Comparison of ENCODE assay signal across 24 cellular contexts in genomic region chr2:8737571-8738175, GRCh38. TPM values are rescaled to one million over a fixed set of nuclear protein-coding genes. Genes with fewer than 3 reads are reported as not detected.
DNase-seq lines count a peak whose midpoint lies in the region; ATAC-seq, FAIRE-seq and TF ChIP-seq lines count a peak whose summit lies in the region.
"Had no signal": no experiment of that assay in that cellular context is flagged by ENCODE, and none has a peak within 500 bp of the region (broad histone marks: within the 10 kb centered on the region; RNA-seq: fewer than 3 reads in every experiment).

No MANE protein-coding gene starts in this region.

- no peaks in the 10 kb centered on the region for H3K27me3 ChIP-seq in foreskin keratinocyte
- H3K27me3 ChIP-seq: dorsolateral prefrontal cortex, neural progenitor cell, sigmoid colon, suprapubic skin, uterus had no signal

- TF ChIP-seq EP300 in A549 (IDR thresholded peaks at IDR 0.05) = no peak

- CTCF ChIA-PET in A549 (lab: Yijun Ruan, JAX) = interaction anchor here (1.1 to 1.5 kb wide), 2 partner anchors 19 to 138 kb away, joined by 3 to 4 read pairs; no protein-coding TSS in a partner anchor

- no peak overlapping the region for H3K4me2 ChIP-seq in A549
- H3K4me2 ChIP-seq: neural progenitor cell had no signal

- POLR2A ChIA-PET in A549 (lab: Yijun Ruan, JAX) = interaction anchor here (1.0 kb wide), 1 partner anchor 56 kb away, joined by 3 read pairs; the partner anchor contains the start of gene ID2

- H3K36me3 Mint-ChIP-seq in chondrocyte (ENCODE audit: low read depth) = peaks cover 22% of the 10 kb centered on the region

- no peak for TF ChIP-seq POLR2A in A549 (IDR thresholded peaks at IDR 0.05; ENCODE audit: low read length)

- no peak overlapping the region for H3K27ac Mint-ChIP-seq in chondrocyte (ENCODE audit: unreplicated experiment)
- H3K27ac Mint-ChIP-seq: neural progenitor cell had no signal

- no peak overlapping the region for H3K4me3 Mint-ChIP-seq in chondrocyte (ENCODE audit: unreplicated experiment)
- H3K4me3 Mint-ChIP-seq: neural progenitor cell had no signal

- no peaks in the 10 kb centered on the region for H3K9me3 Mint-ChIP-seq in chondrocyte (ENCODE audit: low read depth)
- H3K9me3 Mint-ChIP-seq: neural progenitor cell had no signal

- H3K27ac ChIP-seq in A549 = no peak overlapping the region
- peak overlapping the region; percentile 76 for H3K27ac ChIP-seq in VCaP
- no peak overlapping the region for H3K27ac ChIP-seq in foreskin keratinocyte
- H3K27ac ChIP-seq: dorsolateral prefrontal cortex, HL-60, neural progenitor cell, sigmoid colon, suprapubic skin, uterus had no signal

- H3K9me3 ChIP-seq in A549 = no peaks in the 10 kb centered on the region
- H3K9me3 ChIP-seq: mucosa of descending colon, sigmoid colon, suprapubic skin, uterus had no signal

- no peak for ATAC-seq in A549
- ATAC-seq in foreskin keratinocyte = peak; percentile 41
- ATAC-seq in HG03139 (IDR thresholded peaks at IDR 0.05; ENCODE audit: unreplicated experiment) = no peak
- ATAC-seq in stimulated activated naive CD8-positive, alpha-beta T cell treated with anti-CD3 and anti-CD28 coated beads, Interleukin-15, Interleukin-2, amounts not matched to agents 100 U/mL and 50 U/mL, for 24 hours = no peak
- ATAC-seq: mucosa of descending colon had no signal

- WGBS in A549 (ENCODE audit: missing lambda C conversion rate) = 95% methylated on average over 2 of the region's 2 CpGs

- DNase-seq in A549 (ENCODE audit: low read depth in 1 of 2, low spot score in 1 of 2) (no peak), GM03348 (ENCODE audit: low spot score) (peak; percentile 36), foreskin keratinocyte (peak in 1 of 2 donors; percentile 32), MV-4-11 (lab: John Stamatoyannopoulos, UW) (no peak), chondrocyte (ENCODE audit: low spot score) (no peak)
- DNase-seq in stimulated activated naive CD8-positive, alpha-beta T cell treated with anti-CD3 and anti-CD28 coated beads, Interleukin-15, Interleukin-2, amounts not matched to agents 100 U/mL and 50 U/mL, for 24 hours = no peak
- DNase-seq: activated CD4-positive, alpha-beta T cell treated with anti-CD3 and anti-CD28 coated beads, Interleukin-2, amount 50 U/mL, for 4 hours; caudate nucleus; DMS79; dorsolateral prefrontal cortex; foreskin fibroblast; mucosa of descending colon; NCI-H1417; NCI-H2107; NK-92 treated with Interleukin-12 subunit alpha and Interleukin-12 subunit beta, amount 100 ng/mL, for 24 hours; sigmoid colon; T-helper 2 cell; uterus had no signal

- peaks cover 4% of the 10 kb centered on the region for H3K4me1 Mint-ChIP-seq in chondrocyte (ENCODE audit: low read depth)
- H3K4me1 Mint-ChIP-seq: neural progenitor cell had no signal

- peak; percentile 54 for FAIRE-seq in A549 (lab: Jason Lieb, UNC)
- FAIRE-seq: H1 had no signal

- H3K27me3 Mint-ChIP-seq in chondrocyte (ENCODE audit: low read depth) = no peaks in the 10 kb centered on the region

- H3K4me3 ChIP-seq in A549 = no peak overlapping the region
- H3K4me3 ChIP-seq: dorsolateral prefrontal cortex, mucosa of descending colon, neural progenitor cell, sigmoid colon, suprapubic skin, uterus had no signal

- H3K4me1 ChIP-seq in A549 (0 out of 3 replicates have a peak, but pooled peaks cover 6% of the 10 kb centered on the region), foreskin keratinocyte (peaks cover 8% of the 10 kb centered on the region)
- H3K4me1 ChIP-seq: neural progenitor cell, sigmoid colon, suprapubic skin, uterus had no signal

- TF ChIP-seq CTCF in A549 (IDR thresholded peaks at IDR 0.05) (no peak), VCaP (conservative IDR thresholded peaks at IDR 0.05) (no peak), foreskin keratinocyte (conservative IDR thresholded peaks at IDR 0.05) (no peak), chondrocyte (IDR thresholded peaks at IDR 0.05) (no peak)

- TF ChIP-seq RAD21 in A549 (conservative IDR thresholded peaks at IDR 0.05 in 1 of 2, IDR thresholded peaks at IDR 0.05 in 1 of 2) = no peak

TF ChIP-seq in A549, 52 proteins besides CTCF, POLR2A, EP300 and RAD21:
- no peak for TF ChIP-seq PHF8 (IDR thresholded peaks at IDR 0.05; ENCODE audit: borderline replicate concordance, low read depth)
- TF ChIP-seq TFCP2L1 (CRISPR knock-in tag; IDR thresholded peaks at IDR 0.05) = no peak
- peak; percentile 84 for TF ChIP-seq MAFK (IDR thresholded peaks at IDR 0.05; ENCODE audit: partially characterized antibody)
- TF ChIP-seq JUNB (IDR thresholded peaks at IDR 0.05) = no peak
- TF ChIP-seq MYC (IDR thresholded peaks at IDR 0.05; ENCODE audit: borderline replicate concordance, low read length) = no peak
- TF ChIP-seq REST (IDR thresholded peaks at IDR 0.05) = no peak
- peak; percentile 66 for TF ChIP-seq NFE2L2 (conservative IDR thresholded peaks at IDR 0.05; ENCODE audit: low read length)

RNA-seq across cellular contexts. Expression of gene ID2, which starts 55.8 kb away (rescaled TPM):
- polyA plus RNA-seq in A549 (2011; rRNA removed) (177 and 228 TPM in 2 replicates), A549 (2017; fragmentation: RNase III; extraction: RNeasy Plus Mini Kit Qiagen cat#74134 plus additional on column Dnase treatment) (87.8 to 221 TPM (median 181 TPM) in 3 replicates), foreskin keratinocyte (0.68 and 0.71 TPM in 2 replicates)
- polyA plus RNA-seq in A549 (2012; cell fraction: cytosol; rRNA removed) = 988 and 1,180 TPM in 2 replicates
- polyA plus RNA-seq in A549 (2012; cell fraction: nucleus; rRNA removed) = 636 and 701 TPM in 2 replicates
- 112 and 167 TPM in 2 replicates for polyA minus RNA-seq in A549 (2011; rRNA and poly(A)+ RNA removed)
- total RNA-seq in foreskin keratinocyte (0.81 and 1.2 TPM in 2 replicates), chondrocyte (23.1 to 50.5 TPM (median 23.2 TPM) in 3 replicates)

Comparison
In these comparisons a context has a peak if more than half of its experiments do, and no peak if none do; other contexts are left out.
1. RNA of gene ID2, which starts 55.8 kb away (total RNA-seq): 23.1 to 50.5 TPM in chondrocyte; 0.81 to 1.2 TPM in foreskin keratinocyte; every median in the first group is over 10 times any median in the second.